1 cellular context compared by ENCODE assay signal in genomic region chr1:165894591-165894990, GRCh38.
TF ChIP-seq lines count a peak whose summit lies in the region.

No MANE protein-coding gene starts in this region.

TF ChIP-seq in GM23338, 12 proteins besides CTCF, POLR2A, EP300 and RAD21 (continued from another document):
- TF ChIP-seq ZNF462 (CRISPR knock-in tag; IDR thresholded peaks at IDR 0.05), result no peak
